ENCODE assay signal across 1 cellular context in the genomic region with DNA sequence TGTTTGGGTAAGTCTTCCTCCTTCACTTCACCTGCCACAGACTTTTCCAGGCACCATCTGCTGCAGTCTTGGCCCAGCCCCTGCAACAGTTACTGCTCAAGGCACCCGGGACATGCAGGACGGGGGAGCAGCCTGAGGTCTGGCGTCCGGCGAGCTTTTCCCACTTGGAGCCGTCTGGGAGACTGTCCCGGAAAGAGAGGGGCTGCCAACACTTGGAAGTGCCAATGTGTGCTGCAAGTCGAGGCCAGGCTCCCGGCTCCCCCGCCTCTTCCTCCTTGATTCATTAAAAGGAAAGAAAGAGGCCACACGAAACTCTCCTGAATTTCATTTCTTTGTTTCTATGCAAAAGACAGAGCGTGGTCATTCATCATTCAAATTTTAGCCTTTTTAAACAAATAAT.
TF ChIP-seq lines count a peak whose summit lies in the region.

No MANE protein-coding gene starts in this region.

TF ChIP-seq in HepG2, 621 proteins besides CTCF, POLR2A, EP300 and RAD21:
- TF ChIP-seq NBN (conservative IDR thresholded peaks at IDR 0.05) (no peak), MEF2D (CRISPR knock-in tag; IDR thresholded peaks at IDR 0.05) (no peak), ZNF792 (CRISPR knock-in tag; IDR thresholded peaks at IDR 0.05) (no peak), SMAD1 (CRISPR knock-in tag; IDR thresholded peaks at IDR 0.05; ENCODE audit: borderline replicate concordance, low read depth) (no peak), MAF1 (CRISPR knock-in tag; IDR thresholded peaks at IDR 0.05; ENCODE audit: borderline replicate concordance) (no peak), DR1 (CRISPR knock-in tag; IDR thresholded peaks at IDR 0.05) (no peak), IRX3 (CRISPR knock-in tag; IDR thresholded peaks at IDR 0.05; ENCODE audit: borderline replicate concordance, low read depth) (no peak), ZFP62 (CRISPR knock-in tag; IDR thresholded peaks at IDR 0.05) (no peak), SUZ12 (IDR thresholded peaks at IDR 0.05; ENCODE audit: low read depth, low read length) (no peak), KLF11 (CRISPR knock-in tag; IDR thresholded peaks at IDR 0.05) (no peak), ZSCAN25 (CRISPR knock-in tag; IDR thresholded peaks at IDR 0.05) (no peak), KLF6 (CRISPR knock-in tag; IDR thresholded peaks at IDR 0.05) (no peak)
- TF ChIP-seq, protein P1, sequence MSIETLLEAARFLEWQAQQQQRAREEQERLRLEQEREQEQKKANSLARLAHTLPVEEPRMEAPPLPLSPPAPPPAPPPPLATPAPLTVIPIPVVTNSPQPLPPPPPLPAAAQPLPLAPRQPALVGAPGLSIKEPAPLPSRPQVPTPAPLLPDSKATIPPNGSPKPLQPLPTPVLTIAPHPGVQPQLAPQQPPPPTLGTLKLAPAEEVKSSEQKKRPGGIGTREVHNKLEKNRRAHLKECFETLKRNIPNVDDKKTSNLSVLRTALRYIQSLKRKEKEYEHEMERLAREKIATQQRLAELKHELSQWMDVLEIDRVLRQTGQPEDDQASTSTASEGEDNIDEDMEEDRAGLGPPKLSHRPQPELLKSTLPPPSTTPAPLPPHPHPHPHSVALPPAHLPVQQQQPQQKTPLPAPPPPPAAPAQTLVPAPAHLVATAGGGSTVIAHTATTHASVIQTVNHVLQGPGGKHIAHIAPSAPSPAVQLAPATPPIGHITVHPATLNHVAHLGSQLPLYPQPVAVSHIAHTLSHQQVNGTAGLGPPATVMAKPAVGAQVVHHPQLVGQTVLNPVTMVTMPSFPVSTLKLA (IDR thresholded peaks at IDR 0.05): no peak
- TF ChIP-seq, protein P2, sequence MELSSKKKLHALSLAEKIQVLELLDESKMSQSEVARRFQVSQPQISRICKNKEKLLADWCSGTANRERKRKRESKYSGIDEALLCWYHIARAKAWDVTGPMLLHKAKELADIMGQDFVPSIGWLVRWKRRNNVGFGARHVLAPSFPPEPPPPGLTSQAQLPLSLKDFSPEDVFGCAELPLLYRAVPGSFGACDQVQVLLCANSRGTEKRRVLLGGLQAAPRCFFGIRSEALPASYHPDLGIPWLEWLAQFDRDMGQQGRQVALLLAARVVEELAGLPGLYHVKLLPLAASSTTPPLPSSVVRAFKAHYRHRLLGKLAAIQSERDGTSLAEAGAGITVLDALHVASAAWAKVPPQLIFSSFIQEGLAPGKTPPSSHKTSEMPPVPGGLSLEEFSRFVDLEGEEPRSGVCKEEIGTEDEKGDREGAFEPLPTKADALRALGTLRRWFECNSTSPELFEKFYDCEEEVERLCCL (CRISPR knock-in tag; IDR thresholded peaks at IDR 0.05; ENCODE audit: borderline replicate concordance): no peak
- TF ChIP-seq, protein P3, sequence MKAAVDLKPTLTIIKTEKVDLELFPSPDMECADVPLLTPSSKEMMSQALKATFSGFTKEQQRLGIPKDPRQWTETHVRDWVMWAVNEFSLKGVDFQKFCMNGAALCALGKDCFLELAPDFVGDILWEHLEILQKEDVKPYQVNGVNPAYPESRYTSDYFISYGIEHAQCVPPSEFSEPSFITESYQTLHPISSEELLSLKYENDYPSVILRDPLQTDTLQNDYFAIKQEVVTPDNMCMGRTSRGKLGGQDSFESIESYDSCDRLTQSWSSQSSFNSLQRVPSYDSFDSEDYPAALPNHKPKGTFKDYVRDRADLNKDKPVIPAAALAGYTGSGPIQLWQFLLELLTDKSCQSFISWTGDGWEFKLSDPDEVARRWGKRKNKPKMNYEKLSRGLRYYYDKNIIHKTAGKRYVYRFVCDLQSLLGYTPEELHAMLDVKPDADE (CRISPR knock-in tag; IDR thresholded peaks at IDR 0.05): no peak
